Comparison of ENCODE assay signal across 1 cellular context in genomic region chr22:50446708-50447575, GRCh38.
TF ChIP-seq lines count a peak whose summit lies in the region.

No MANE protein-coding gene starts in this region.

TF ChIP-seq in HEK293, 187 proteins besides CTCF, POLR2A, EP300 and RAD21 (continued from another document):
- TF ChIP-seq HIC1 (tag by site-specific recombination; IDR thresholded peaks at IDR 0.05) (0 out of 2 replicates have a peak, but pooled peaks have one; percentile 33), KLF8 (tag by site-specific recombination; IDR thresholded peaks at IDR 0.05) (peak; percentile 13; the same call in 1 of the 2 replicates)
